15 cellular contexts compared by ENCODE assay signal in genomic region chr17:72574675-72575510, GRCh38.
"Had no signal": no experiment of that assay in that cellular context is flagged by ENCODE, and none has a peak within 500 bp of the region (broad histone marks: within the 10 kb centered on the region; RNA-seq: fewer than 3 reads in every experiment).

No MANE protein-coding gene starts in this region.

- DNase-seq: activated CD4-positive, alpha-beta T cell treated with anti-CD3 and anti-CD28 coated beads for 1 hour; activated gamma-delta T cell treated with Interleukin-2 at 50 U/mL for 16 hours; activated T-cell treated with anti-CD3 and anti-CD28 coated beads, Interleukin-2, amount 50 U/mL, for 1 hour; effector memory CD4-positive, alpha-beta T cell; foreskin keratinocyte; lower lobe of right lung; mucosa of descending colon; stimulated activated CD4-positive, alpha-beta T cell treated with anti-CD3 and anti-CD28 coated beads, Interleukin-4, amount 100 ng/mL, for 24 hours; stimulated activated naive CD8-positive, alpha-beta T cell treated with anti-CD3 and anti-CD28 coated beads, Interleukin-15, Interleukin-2, amounts not matched to agents 100 U/mL and 50 U/mL, for 24 hours; thyroid gland had no signal

- H3K4me1 Mint-ChIP-seq: activated naive CD4-positive, alpha-beta T cell treated with anti-CD3 and anti-CD28 coated beads, Interleukin-2, amount 50 U/mL, for 24 hours had no signal

- H3K27ac ChIP-seq: foreskin keratinocyte, lower lobe of right lung, prostate gland, right atrium auricular region, thyroid gland had no signal

- H3K9me3 Mint-ChIP-seq: activated naive CD4-positive, alpha-beta T cell treated with anti-CD3 and anti-CD28 coated beads, Interleukin-2, amount 50 U/mL, for 24 hours; dendritic cell treated with granulocyte-macrophage colony-stimulating factor and Interleukin-4, amounts not matched to agents 40 ng/mL and 50 ng/mL, for 4 days had no signal

- ATAC-seq: foreskin keratinocyte; left lobe of liver; lower lobe of right lung; mucosa of descending colon; stimulated activated naive CD8-positive, alpha-beta T cell treated with anti-CD3 and anti-CD28 coated beads, Interleukin-15, Interleukin-2, amounts not matched to agents 100 U/mL and 50 U/mL, for 24 hours had no signal

- H3K36me3 ChIP-seq: lower lobe of right lung, prostate gland, right atrium auricular region, thyroid gland had no signal

- H3K4me3 ChIP-seq: lower lobe of right lung, mucosa of descending colon, prostate gland, right atrium auricular region, thyroid gland had no signal

- H3K27ac Mint-ChIP-seq: activated naive CD4-positive, alpha-beta T cell treated with anti-CD3 and anti-CD28 coated beads, Interleukin-2, amount 50 U/mL, for 24 hours; dendritic cell treated with granulocyte-macrophage colony-stimulating factor and Interleukin-4, amounts not matched to agents 40 ng/mL and 50 ng/mL, for 4 days had no signal

- H3K4me3 Mint-ChIP-seq: activated naive CD4-positive, alpha-beta T cell treated with anti-CD3 and anti-CD28 coated beads, Interleukin-2, amount 50 U/mL, for 24 hours; dendritic cell treated with granulocyte-macrophage colony-stimulating factor and Interleukin-4, amounts not matched to agents 40 ng/mL and 50 ng/mL, for 4 days had no signal

- H3K36me3 Mint-ChIP-seq: activated naive CD4-positive, alpha-beta T cell treated with anti-CD3 and anti-CD28 coated beads, Interleukin-2, amount 50 U/mL, for 24 hours had no signal

- H3K4me1 ChIP-seq: lower lobe of right lung, prostate gland, right atrium auricular region had no signal

- H3K9me3 ChIP-seq: lower lobe of right lung, mucosa of descending colon, prostate gland, right atrium auricular region, thyroid gland had no signal

- H3K27me3 ChIP-seq: foreskin keratinocyte, right atrium auricular region, thyroid gland had no signal
